In the genomic region with DNA sequence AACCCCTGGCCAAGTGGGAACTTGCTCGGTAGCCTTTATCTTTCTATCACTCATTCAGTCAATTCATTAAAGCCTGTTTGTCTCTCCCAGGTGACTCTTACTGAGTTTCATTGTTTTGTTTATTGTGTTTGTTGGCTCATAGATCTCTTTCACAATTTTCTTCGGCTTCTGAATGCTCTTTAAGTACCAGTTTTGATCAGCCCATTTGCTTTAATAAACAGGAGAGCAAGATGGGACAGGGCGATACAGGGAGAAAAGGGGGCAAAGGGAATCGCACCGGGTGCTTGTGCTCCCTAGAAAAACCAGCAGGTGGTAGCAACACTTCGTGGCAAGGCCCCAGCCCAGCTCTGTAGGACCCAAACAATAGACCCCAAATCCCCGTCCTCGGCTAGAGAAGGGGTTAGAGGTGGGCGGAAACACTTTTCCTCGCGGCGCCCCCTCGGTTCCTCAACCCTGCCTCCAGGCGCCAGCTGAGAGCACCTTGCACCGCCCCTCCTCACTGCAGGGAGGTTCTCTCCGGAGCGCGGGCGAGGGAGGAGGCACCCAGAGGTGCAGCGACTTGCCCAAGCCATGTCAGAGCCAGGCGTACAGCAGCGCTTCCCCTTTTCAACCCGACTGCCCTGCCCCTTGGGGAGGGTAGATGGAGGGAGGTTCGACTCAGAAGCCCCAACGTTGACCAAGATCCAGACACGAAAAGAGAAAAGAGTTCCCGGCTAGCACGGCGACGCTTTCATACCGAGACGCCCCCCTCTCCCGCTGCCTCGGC, we compare ENCODE assay signal across 8 cellular contexts. TPM values are rescaled to one million over a fixed set of nuclear protein-coding genes. Genes with fewer than 3 reads are reported as not detected.
A peak's percentile ranks its signal among the peaks of the same experiment; 100 is the strongest.
DNase-seq lines count a peak whose midpoint lies in the region; ATAC-seq and TF ChIP-seq lines count a peak whose summit lies in the region.

No MANE protein-coding gene starts in this region.

- peaks cover 16% of the 10 kb centered on the region for H3K4me1 Mint-ChIP-seq in activated CD4-positive, alpha-beta memory T cell treated with anti-CD3 and anti-CD28 coated beads for 36 hours (ENCODE audit: low read depth)

- peak overlapping the region; percentile 93 for H3K4me3 Mint-ChIP-seq in activated CD4-positive, alpha-beta memory T cell treated with anti-CD3 and anti-CD28 coated beads for 36 hours

- H3K4me1 ChIP-seq in effector memory CD4-positive, alpha-beta T cell (ENCODE audit: control insufficient read depth, insufficient read depth, low read length, poor library complexity, severe bottlenecking) = peaks cover 19% of the 10 kb centered on the region

- no peaks in the 10 kb centered on the region for H3K36me3 ChIP-seq in effector memory CD4-positive, alpha-beta T cell (ENCODE audit: control insufficient read depth, insufficient read depth, low read length)

- peak overlapping the region; percentile 72 for H3K27ac Mint-ChIP-seq in activated CD4-positive, alpha-beta memory T cell treated with anti-CD3 and anti-CD28 coated beads for 36 hours

- peak overlapping the region; percentile 57 for H3K27ac ChIP-seq in effector memory CD4-positive, alpha-beta T cell (ENCODE audit: insufficient read depth, low read length, poor library complexity, severe bottlenecking)

- peak overlapping the region; percentile 72 for H3K4me3 ChIP-seq in AG04449 (ENCODE audit: low read depth, low read length)
- peak overlapping the region; percentile 96 for H3K4me3 ChIP-seq in effector memory CD4-positive, alpha-beta T cell (ENCODE audit: insufficient read depth, low read depth, low read length, poor library complexity, severe bottlenecking)

- H3K9me3 Mint-ChIP-seq in activated CD4-positive, alpha-beta memory T cell treated with anti-CD3 and anti-CD28 coated beads for 36 hours = no peaks in the 10 kb centered on the region

- H3K36me3 Mint-ChIP-seq in activated CD4-positive, alpha-beta memory T cell treated with anti-CD3 and anti-CD28 coated beads for 36 hours = no peaks in the 10 kb centered on the region

- intact Hi-C loops in activated CD4-positive, alpha-beta memory T cell treated with anti-CD3 and anti-CD28 coated beads for 36 hours (cut with micrococcal nuclease) = loop anchor here (1.0 to 5.0 kb wide), 6 partner anchors 19 to 363 kb away; no protein-coding TSS in a partner anchor

- peak; percentile 70 for TF ChIP-seq CTCF in AG04449 (IDR thresholded peaks at IDR 0.05; ENCODE audit: insufficient read depth, low read length, missing control alignments)

- peaks cover 3% of the 10 kb centered on the region for H3K27me3 Mint-ChIP-seq in activated CD4-positive, alpha-beta memory T cell treated with anti-CD3 and anti-CD28 coated beads for 36 hours

- no peaks in the 10 kb centered on the region for H3K27me3 ChIP-seq in effector memory CD4-positive, alpha-beta T cell (replicated peaks; ENCODE audit: control insufficient read depth, insufficient read depth, low read length, poor library complexity, severe bottlenecking)

- DNase-seq in AG04449 (ENCODE audit: low read depth, low spot score) = no peak
- DNase-seq in NCI-H526 treated with DMSO at 0.1 percent for 48 hours (lab: John Stamatoyannopoulos, UW) = peak; percentile 60
- peak; percentile 73 for DNase-seq in activated CD4-positive, alpha-beta memory T cell treated with anti-CD3 and anti-CD28 coated beads for 36 hours
- DNase-seq in effector memory CD4-positive, alpha-beta T cell = peak; percentile 25 to 47 (median 39)
- peak; percentile 82 for DNase-seq in medulla oblongata (ENCODE audit: extremely low spot score)
- DNase-seq in stimulated activated CD8-positive, alpha-beta memory T cell treated with anti-CD3 and anti-CD28 coated beads, Interleukin-15, amount 100 ng/mL, for 1 hour (ENCODE audit: low read depth) = peak; percentile 41

- no peaks in the 10 kb centered on the region for H3K9me3 ChIP-seq in effector memory CD4-positive, alpha-beta T cell (ENCODE audit: control insufficient read depth, low read length)

- peak; percentile 88 for ATAC-seq in GM18517 (IDR thresholded peaks at IDR 0.05; ENCODE audit: unreplicated experiment)
- peak; percentile 72 for ATAC-seq in HG03060 (IDR thresholded peaks at IDR 0.05; ENCODE audit: low read depth, unreplicated experiment)

- POLR2A ChIA-PET in AG04449 (lab: Yijun Ruan, JAX) = no interaction called here
- POLR2A ChIA-PET in activated CD4-positive, alpha-beta memory T cell treated with anti-CD3 and anti-CD28 coated beads for 36 hours (lab: Charles Lee) = no interaction called here

- CTCF ChIA-PET in AG04449 (lab: Yijun Ruan, JAX) = interaction anchor here (0.9 to 3.1 kb wide), 6 partner anchors 39 to 361 kb away, joined by 3 to 26 read pairs (median 4); no protein-coding TSS in a partner anchor
- CTCF ChIA-PET in activated CD4-positive, alpha-beta memory T cell treated with anti-CD3 and anti-CD28 coated beads for 36 hours (lab: Charles Lee) = interaction anchor here (0.6 to 2.9 kb wide), 23 partner anchors 10 to 1048 kb away, joined by 3 to 18 read pairs (median 4); partner anchors contain the start of gene TCAF1

RNA-seq across cellular contexts. Expression of gene EPHB6, which starts 1.0 kb away (rescaled TPM):
- 10 to 100 TPM in 1 of 2 experiments, 1 to 10 TPM in 1; 9.5 to 11.0 TPM for total RNA-seq in activated CD4-positive, alpha-beta memory T cell treated with anti-CD3 and anti-CD28 coated beads for 36 hours

RNA-seq across cellular contexts. Expression of gene TRPV6, which starts 31.6 kb away (rescaled TPM):
- total RNA-seq in activated CD4-positive, alpha-beta memory T cell treated with anti-CD3 and anti-CD28 coated beads for 36 hours = not detected
